ENCODE assay signal across 9 cellular contexts in the genomic region with DNA sequence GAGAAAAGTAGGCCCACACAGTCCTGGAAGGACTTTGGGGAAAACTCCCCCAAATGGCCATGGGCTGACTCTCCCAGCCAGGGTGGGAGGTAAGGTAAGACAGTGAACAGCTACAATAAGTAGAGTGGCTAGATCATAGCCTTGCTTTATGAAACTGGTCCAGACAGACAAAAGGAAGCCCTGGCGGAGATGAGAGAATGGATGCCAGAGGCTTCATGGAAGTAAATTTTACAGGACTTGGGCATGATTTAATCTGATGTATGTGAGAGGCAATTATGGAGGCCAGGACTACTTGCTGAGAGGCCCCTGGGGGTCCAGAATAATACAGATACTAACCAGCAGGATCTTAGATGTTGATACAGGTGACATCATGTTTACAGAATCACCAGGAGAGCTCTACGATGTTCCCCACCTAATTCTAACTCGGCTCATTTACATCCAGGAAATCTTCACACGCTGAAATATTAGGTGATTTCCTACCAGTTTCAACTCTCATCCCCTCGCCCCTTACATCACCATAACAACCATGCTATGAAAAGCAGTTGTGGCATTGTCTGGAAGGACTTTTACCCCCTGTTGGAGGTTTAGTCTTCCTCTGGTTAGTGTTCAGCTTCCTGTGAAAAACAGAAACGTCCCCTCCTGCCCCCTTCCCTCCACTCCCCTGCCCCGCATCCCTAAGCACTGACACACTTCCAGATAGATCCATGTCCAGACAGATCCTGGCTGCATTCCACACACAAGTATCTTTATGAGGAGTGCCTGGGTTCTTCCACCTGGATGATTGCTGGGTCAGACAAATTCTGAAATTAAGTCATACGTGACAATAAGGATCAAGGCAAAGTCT. TPM values are rescaled to one million over a fixed set of nuclear protein-coding genes. Genes with fewer than 3 reads are reported as not detected.
DNase-seq lines count a peak whose midpoint lies in the region; ATAC-seq, FAIRE-seq and TF ChIP-seq lines count a peak whose summit lies in the region.
"Had no signal": no experiment of that assay in that cellular context is flagged by ENCODE, and none has a peak within 500 bp of the region (broad histone marks: within the 10 kb centered on the region; RNA-seq: fewer than 3 reads in every experiment).

No MANE protein-coding gene starts in this region.

- H3K79me2 ChIP-seq in OCI-LY3 (ENCODE audit: low read length) = no peaks in the 10 kb centered on the region

- H3K4me2 ChIP-seq in OCI-LY3 (ENCODE audit: low read length) = peak overlapping the region; percentile 65

- H3K27ac Mint-ChIP-seq in naive thymus-derived CD4-positive, alpha-beta T cell = peak overlapping the region in 2 of 9 donors; percentile 9 to 38

- no peaks in the 10 kb centered on the region for H3K27me3 Mint-ChIP-seq in naive thymus-derived CD4-positive, alpha-beta T cell

- no peak for TF ChIP-seq CTCF in OCI-LY3 (IDR thresholded peaks at IDR 0.05; ENCODE audit: low read depth, low read length)
- TF ChIP-seq CTCF in mucosa of descending colon (IDR thresholded peaks at IDR 0.05) = no peak

- DNase-seq in GM12891 (ENCODE audit: insufficient read length, low spot score) = no peak
- peak in 1 of 9 donors; percentile 29 for DNase-seq in naive thymus-derived CD4-positive, alpha-beta T cell
- DNase-seq in mucosa of descending colon = no peak
- DNase-seq in activated gamma-delta T cell treated with Interleukin-2 at 50 U/mL for 16 hours = no peak
- no peak for DNase-seq in activated naive CD4-positive, alpha-beta T cell treated with Interleukin-2 at 50 U/mL for 16 hours
- DNase-seq in nucleus accumbens (lab: John Stamatoyannopoulos, UW) = no peak
- DNase-seq: erythroblast had no signal

- H3K4me1 Mint-ChIP-seq in naive thymus-derived CD4-positive, alpha-beta T cell = peaks cover 6 to 29% (median 20%) of the 10 kb centered on the region in 7 donors

- H3K27ac ChIP-seq in OCI-LY3 (ENCODE audit: low read length) = no peak overlapping the region
- H3K27ac ChIP-seq in naive thymus-derived CD4-positive, alpha-beta T cell (ENCODE audit: low read depth, low read length) = no peak overlapping the region

- TF ChIP-seq POLR2A in GM12891 (IDR thresholded peaks at IDR 0.05; ENCODE audit: low read depth, low read length) = no peak

- no peaks in the 10 kb centered on the region for H4K20me1 ChIP-seq in OCI-LY3 (ENCODE audit: insufficient read depth, low read length)

- FAIRE-seq in GM12891 (lab: Jason Lieb, UNC) = peak; percentile 47

- H3K9me3 Mint-ChIP-seq in naive thymus-derived CD4-positive, alpha-beta T cell = peaks cover 0 to under 1% (median 0%) of the 10 kb centered on the region in 11 donors

- H3K36me3 ChIP-seq in OCI-LY3 (replicated peaks; ENCODE audit: low read depth, low read length) (no peaks in the 10 kb centered on the region), mucosa of descending colon (ENCODE audit: low read depth) (no peaks in the 10 kb centered on the region)
- H3K36me3 ChIP-seq in naive thymus-derived CD4-positive, alpha-beta T cell (ENCODE audit: control insufficient read depth in 2 of 3, insufficient read depth in 3 of 3, low read length in 3 of 3) = no peaks in the 10 kb centered on the region

- H3K9me3 ChIP-seq in OCI-LY3 (ENCODE audit: insufficient read depth, low read length) (no peaks in the 10 kb centered on the region), mucosa of descending colon (no peaks in the 10 kb centered on the region)
- H3K9me3 ChIP-seq in naive thymus-derived CD4-positive, alpha-beta T cell (ENCODE audit: control insufficient read depth in 2 of 3, low read length in 3 of 3) = no peaks in the 10 kb centered on the region

- H3K4me1 ChIP-seq in OCI-LY3 (ENCODE audit: low read length) (peaks cover 27% of the 10 kb centered on the region), mucosa of descending colon (ENCODE audit: low read depth) (no peaks in the 10 kb centered on the region)
- H3K4me1 ChIP-seq in naive thymus-derived CD4-positive, alpha-beta T cell (ENCODE audit: control insufficient read depth in 2 of 2, insufficient read depth in 2 of 2, low read length in 2 of 2) = no peaks in the 10 kb centered on the region

- intact Hi-C loops in naive thymus-derived CD4-positive, alpha-beta T cell (cut with micrococcal nuclease) = loop anchor here in 1 of 2 donors (1.0 kb wide), 1 partner anchor 45 kb away; no protein-coding TSS in a partner anchor
- intact Hi-C loops in mucosa of descending colon (cut with DNase I, micrococcal nuclease) = no loop called here

- POLR2A ChIA-PET in naive thymus-derived CD4-positive, alpha-beta T cell (lab: Charles Lee) = interaction anchor here (3.0 kb wide), 1 partner anchor 49 kb away, joined by 14 read pairs; the partner anchor contains the start of gene HSP90B1

- H3K27me3 ChIP-seq in OCI-LY3 (ENCODE audit: low read depth, low read length) = no peaks in the 10 kb centered on the region
- no peaks in the 10 kb centered on the region for H3K27me3 ChIP-seq in naive thymus-derived CD4-positive, alpha-beta T cell (ENCODE audit: control insufficient read depth in 2 of 2, insufficient read depth in 2 of 2, low read length in 2 of 2)

- peak; percentile 43 for ATAC-seq in HG02678 (IDR thresholded peaks at IDR 0.05; ENCODE audit: unreplicated experiment)
- peak; percentile 46 for ATAC-seq in naive thymus-derived CD4-positive, alpha-beta T cell
- ATAC-seq in mucosa of descending colon = no peak

- no peak overlapping the region for H3K4me3 Mint-ChIP-seq in naive thymus-derived CD4-positive, alpha-beta T cell

- CTCF ChIA-PET in naive thymus-derived CD4-positive, alpha-beta T cell (lab: Charles Lee) = interaction anchor here (0.6 to 0.7 kb wide), 4 partner anchors 38 to 487 kb away, joined by 3 to 7 read pairs (median 5); no protein-coding TSS in a partner anchor

- peak overlapping the region; percentile 17; the same call in 1 of the 2 replicates for H3K9ac ChIP-seq in OCI-LY3 (ENCODE audit: low read length)

- H3K4me3 ChIP-seq in OCI-LY3 (ENCODE audit: low read length) (peak overlapping the region; percentile 39), mucosa of descending colon (no peak overlapping the region)
- H3K4me3 ChIP-seq in naive thymus-derived CD4-positive, alpha-beta T cell (ENCODE audit: low read length) = no peak overlapping the region

- no peaks in the 10 kb centered on the region for H3K36me3 Mint-ChIP-seq in naive thymus-derived CD4-positive, alpha-beta T cell

- peak overlapping the region; percentile 47 for H2AFZ ChIP-seq in OCI-LY3 (ENCODE audit: low read depth, low read length)

TF ChIP-seq in GM12891, 5 proteins besides CTCF, POLR2A, EP300 and RAD21:
- TF ChIP-seq POU2F2 (IDR thresholded peaks at IDR 0.05; ENCODE audit: low read depth, low read length) (no peak), SPI1 (IDR thresholded peaks at IDR 0.05; ENCODE audit: low read depth, low read length) (no peak), POLR2AphosphoS5 (IDR thresholded peaks at IDR 0.05; ENCODE audit: low read depth, low read length) (no peak), PAX5 (IDR thresholded peaks at IDR 0.05; ENCODE audit: insufficient read depth, low read length, severe bottlenecking) (no peak), TAF1 (IDR thresholded peaks at IDR 0.05; ENCODE audit: low read depth, low read length) (no peak)
TF ChIP-seq in GM12891: peak in this region for 0.

RNA-seq across cellular contexts. Expression of gene NT5DC3, which starts 39.5 kb away (rescaled TPM):
- 1.4 TPM for polyA plus RNA-seq in GM12891 (2012; ENCODE audit: low read depth, missing spikeins)
- 1 to 10 TPM; 3.9 to 5.0 (median 4.5) TPM for total RNA-seq in naive thymus-derived CD4-positive, alpha-beta T cell
- 1 to 10 TPM in 1 of 2 donors, under 1 TPM in 1; 0.99 to 1.6 TPM for polyA plus RNA-seq in naive thymus-derived CD4-positive, alpha-beta T cell
- total RNA-seq in mucosa of descending colon = 100 to 1,000 TPM in 1 of 3 donors, 10 to 100 TPM in 2; 13.7 to 283 (median 18.0) TPM

RNA-seq across cellular contexts. Expression of gene HSP90B1, which starts 49.7 kb away (rescaled TPM):
- polyA plus RNA-seq in GM12891 (2012; ENCODE audit: low read depth, missing spikeins) = 375 TPM
- 100 to 1,000 TPM; 226 to 461 (median 436) TPM for total RNA-seq in naive thymus-derived CD4-positive, alpha-beta T cell
- 100 to 1,000 TPM; 184 to 230 TPM for polyA plus RNA-seq in naive thymus-derived CD4-positive, alpha-beta T cell
- total RNA-seq in mucosa of descending colon = 100 to 1,000 TPM; 423 to 471 (median 461) TPM
